ENCODE assay signal across 8 cellular contexts in genomic region chr10:30438016-30438850, GRCh38. TPM values are rescaled to one million over a fixed set of nuclear protein-coding genes. Genes with fewer than 3 reads are reported as not detected.
A peak's percentile ranks its signal among the peaks of the same experiment; 100 is the strongest.
DNase-seq lines count a peak whose midpoint lies in the region; ATAC-seq and TF ChIP-seq lines count a peak whose summit lies in the region.

No MANE protein-coding gene starts in this region.

- no peak for ATAC-seq in T-cell (replicated peaks in 1 of 4)
- ATAC-seq in stimulated activated memory B cell treated with anti-CD40 and anti-IgM and Interleukin-4, amounts not matched to agents 10 μg/mL and 1 μg/mL and 100 μg/mL, for 72 hours: no peak

- no peaks in the 10 kb centered on the region for H3K27me3 Mint-ChIP-seq in T-helper 1 cell treated with Interleukin-12 subunit alpha and Interleukin-12 subunit beta and Interleukin-4 antibody, amounts not matched to agents 30 μg/mL and 1 μg/mL, for 36 hours (ENCODE audit: low read depth)
- no peaks in the 10 kb centered on the region for H3K27me3 Mint-ChIP-seq in T-cell
- H3K27me3 Mint-ChIP-seq in stimulated activated memory B cell treated with anti-CD40 and anti-IgM and Interleukin-4, amounts not matched to agents 10 μg/mL and 1 μg/mL and 100 μg/mL, for 72 hours: no peaks in the 10 kb centered on the region

- H3K4me3 ChIP-seq in fibroblast of pulmonary artery (replicated peaks; ENCODE audit: low read depth, low read length): peak overlapping the region; percentile 91

- H3K4me3 Mint-ChIP-seq in T-helper 1 cell treated with Interleukin-12 subunit alpha and Interleukin-12 subunit beta and Interleukin-4 antibody, amounts not matched to agents 30 μg/mL and 1 μg/mL, for 36 hours: peak overlapping the region; percentile 88
- peak overlapping the region; percentile 65 to 83 (median 74) for H3K4me3 Mint-ChIP-seq in T-cell
- H3K4me3 Mint-ChIP-seq in stimulated activated memory B cell treated with anti-CD40 and anti-IgM and Interleukin-4, amounts not matched to agents 10 μg/mL and 1 μg/mL and 100 μg/mL, for 72 hours: peak overlapping the region; percentile 96

- H3K4me1 Mint-ChIP-seq in T-helper 1 cell treated with Interleukin-12 subunit alpha and Interleukin-12 subunit beta and Interleukin-4 antibody, amounts not matched to agents 30 μg/mL and 1 μg/mL, for 36 hours (ENCODE audit: low read depth): peaks cover 59% of the 10 kb centered on the region
- H3K4me1 Mint-ChIP-seq in T-cell: peaks cover 38 to 60% (median 40%) of the 10 kb centered on the region in 3 donors
- peaks cover 58% of the 10 kb centered on the region for H3K4me1 Mint-ChIP-seq in stimulated activated memory B cell treated with anti-CD40 and anti-IgM and Interleukin-4, amounts not matched to agents 10 μg/mL and 1 μg/mL and 100 μg/mL, for 72 hours

- no peaks in the 10 kb centered on the region for H3K9me3 Mint-ChIP-seq in T-helper 1 cell treated with Interleukin-12 subunit alpha and Interleukin-12 subunit beta and Interleukin-4 antibody, amounts not matched to agents 30 μg/mL and 1 μg/mL, for 36 hours
- no peaks in the 10 kb centered on the region for H3K9me3 Mint-ChIP-seq in T-cell
- no peaks in the 10 kb centered on the region for H3K9me3 Mint-ChIP-seq in stimulated activated memory B cell treated with anti-CD40 and anti-IgM and Interleukin-4, amounts not matched to agents 10 μg/mL and 1 μg/mL and 100 μg/mL, for 72 hours

- DNase-seq in T-helper 1 cell: no peak
- DNase-seq in T-cell: no peak
- DNase-seq in fibroblast of pulmonary artery (ENCODE audit: low read depth): no peak
- no peak for DNase-seq in Ammon's horn (ENCODE audit: low spot score)
- no peak for DNase-seq in GM10248 (ENCODE audit: extremely low spot score)
- no peak for DNase-seq in activated effector memory CD4-positive, alpha-beta T cell treated with anti-CD3 and anti-CD28 coated beads, Interleukin-2, amount 50 U/mL, for 16 hours

- peak overlapping the region; percentile 94 for H3K27ac Mint-ChIP-seq in T-helper 1 cell treated with Interleukin-12 subunit alpha and Interleukin-12 subunit beta and Interleukin-4 antibody, amounts not matched to agents 30 μg/mL and 1 μg/mL, for 36 hours
- H3K27ac Mint-ChIP-seq in T-cell: peak overlapping the region; percentile 79 to 85
- H3K27ac Mint-ChIP-seq in stimulated activated memory B cell treated with anti-CD40 and anti-IgM and Interleukin-4, amounts not matched to agents 10 μg/mL and 1 μg/mL and 100 μg/mL, for 72 hours: peak overlapping the region; percentile 96

- CTCF ChIA-PET in T-cell (lab: Charles Lee) (interaction anchor here (0.6 to 1.6 kb wide), 6 partner anchors 10 to 1821 kb away, joined by 3 to 6 read pairs (median 4); no protein-coding TSS in a partner anchor), GM10248 (lab: Yijun Ruan, JAX) (interaction anchor here (0.8 to 2.1 kb wide), 19 partner anchors 9 to 153 kb away, joined by 3 to 8 read pairs (median 3); no protein-coding TSS in a partner anchor)

- TF ChIP-seq CTCF in fibroblast of pulmonary artery (IDR thresholded peaks at IDR 0.05; ENCODE audit: low read length, missing control alignments) (no peak), GM10248 (IDR thresholded peaks at IDR 0.05; ENCODE audit: control extremely low read depth, extremely low read depth, low read depth, missing control alignments) (no peak)

- POLR2A ChIA-PET in T-cell (lab: Charles Lee): interaction anchor here in 1 of 2 donors (0.7 to 1.3 kb wide), 3 partner anchors 9 to 91 kb away, joined by 3 to 6 read pairs (median 3); no protein-coding TSS in a partner anchor
- POLR2A ChIA-PET in GM10248 (lab: Yijun Ruan, JAX): interaction anchor here (0.7 kb wide), 2 partner anchors 19 to 144 kb away, joined by 3 read pairs; no protein-coding TSS in a partner anchor

- H3K36me3 Mint-ChIP-seq in T-helper 1 cell treated with Interleukin-12 subunit alpha and Interleukin-12 subunit beta and Interleukin-4 antibody, amounts not matched to agents 30 μg/mL and 1 μg/mL, for 36 hours (ENCODE audit: low read depth): peaks cover 63% of the 10 kb centered on the region
- peaks cover 20% of the 10 kb centered on the region for H3K36me3 Mint-ChIP-seq in T-cell
- peaks cover 87% of the 10 kb centered on the region for H3K36me3 Mint-ChIP-seq in stimulated activated memory B cell treated with anti-CD40 and anti-IgM and Interleukin-4, amounts not matched to agents 10 μg/mL and 1 μg/mL and 100 μg/mL, for 72 hours

RNA-seq across cellular contexts. Expression of gene MAP3K8, which starts 4.2 kb away (rescaled TPM):
- total RNA-seq in T-cell: 10 to 100 TPM in 3 of 5 donors, 1 to 10 TPM in 2; 3.5 to 27.4 (median 11.0) TPM
